21 cellular contexts compared by ENCODE assay signal in genomic region chr7:145957160-145957890, GRCh38.
A peak's percentile ranks its signal among the peaks of the same experiment; 100 is the strongest.
DNase-seq lines count a peak whose midpoint lies in the region; TF ChIP-seq lines count a peak whose summit lies in the region.
"Had no signal": no experiment of that assay in that cellular context is flagged by ENCODE, and none has a peak within 500 bp of the region (broad histone marks: within the 10 kb centered on the region; RNA-seq: fewer than 3 reads in every experiment).

No MANE protein-coding gene starts in this region.

- TF ChIP-seq CTCF in choroid plexus epithelial cell (conservative IDR thresholded peaks at IDR 0.05; ENCODE audit: low read depth, low read length) (no peak), RWPE1 (conservative IDR thresholded peaks at IDR 0.05; ENCODE audit: low read depth) (no peak)

- no peak overlapping the region for H3K4me3 ChIP-seq in choroid plexus epithelial cell (ENCODE audit: low read depth, low read length)
- H3K4me3 ChIP-seq: GM12878, SJSA1 had no signal

- DNase-seq in NCI-H510A treated with DMSO at 0.1 percent for 48 hours (lab: John Stamatoyannopoulos, UW) (peak; percentile 1), NCI-H510A (lab: John Stamatoyannopoulos, UW) (no peak), NCI-H146 treated with DMSO at 0.1 percent for 48 hours (lab: John Stamatoyannopoulos, UW; ENCODE audit: unreplicated experiment) (peak; percentile 27), choroid plexus epithelial cell (ENCODE audit: low read depth) (peak; percentile 90), RWPE1 (ENCODE audit: low spot score) (no peak), nucleus accumbens (lab: John Stamatoyannopoulos, UW) (no peak), medulla oblongata (ENCODE audit: extremely low spot score) (no peak), dermis blood vessel endothelial cell (no peak)
- DNase-seq: 8988T; BE2C; CD8-positive, alpha-beta T cell; DND-41; GDM1; HFFc6; KBM-7; NCI-H2081; NCI-H524; OCI-M1; T-helper 2 cell had no signal

- CTCF ChIA-PET in RWPE1 (lab: Yijun Ruan, JAX) = no interaction called here

- no peak overlapping the region for H3K27ac ChIP-seq in RWPE1
- H3K27ac ChIP-seq: SJSA1 had no signal

- POLR2A ChIA-PET in RWPE1 (lab: Yijun Ruan, JAX; ENCODE audit: low non-redundant PET) = no interaction called here

Comparison
In these comparisons a context has a peak if more than half of its experiments do, and no peak if none do; other contexts are left out.
1. DNase-seq: peak in NCI-H510A treated with DMSO at 0.1 percent for 48 hours (single experiment), NCI-H146 treated with DMSO at 0.1 percent for 48 hours (single experiment) and choroid plexus epithelial cell (single experiment); none in NCI-H510A (single experiment), RWPE1 (single experiment), nucleus accumbens (0 of 56), medulla oblongata (single experiment) and dermis blood vessel endothelial cell (single experiment).